ENCODE assay signal across 8 cellular contexts in genomic region chr7:5595545-5596045, GRCh38. TPM values are rescaled to one million over a fixed set of nuclear protein-coding genes. Genes with fewer than 3 reads are reported as not detected.
DNase-seq lines count a peak whose midpoint lies in the region; ATAC-seq and TF ChIP-seq lines count a peak whose summit lies in the region.

No MANE protein-coding gene starts in this region.

- peaks cover 6% of the 10 kb centered on the region for H3K27me3 ChIP-seq in hepatocyte

- H3K4me1 Mint-ChIP-seq in activated T-helper 17 cell treated with anti-CD3 and anti-CD28 coated beads, Interleukin-2, amount 50 U/mL, for 72 hours = peaks cover 16% of the 10 kb centered on the region
- H3K4me1 Mint-ChIP-seq in stimulated activated memory B cell treated with anti-CD40 and anti-IgM and Interleukin-4, amounts not matched to agents 10 μg/mL and 1 μg/mL and 100 μg/mL, for 72 hours = peaks cover 54% of the 10 kb centered on the region

- peaks cover 26% of the 10 kb centered on the region for H4K20me1 ChIP-seq in hepatocyte (ENCODE audit: insufficient read depth, poor library complexity, severe bottlenecking)

- no peaks in the 10 kb centered on the region for H3K36me3 ChIP-seq in hepatocyte (replicated peaks; ENCODE audit: insufficient read depth, low read depth)

- peak overlapping the region; percentile 87 for H3K4me3 Mint-ChIP-seq in activated T-helper 17 cell treated with anti-CD3 and anti-CD28 coated beads, Interleukin-2, amount 50 U/mL, for 72 hours
- peak overlapping the region; percentile 61 for H3K4me3 Mint-ChIP-seq in stimulated activated memory B cell treated with anti-CD40 and anti-IgM and Interleukin-4, amounts not matched to agents 10 μg/mL and 1 μg/mL and 100 μg/mL, for 72 hours

- peaks cover 9% of the 10 kb centered on the region for H3K27me3 Mint-ChIP-seq in activated T-helper 17 cell treated with anti-CD3 and anti-CD28 coated beads, Interleukin-2, amount 50 U/mL, for 72 hours
- peaks cover 40% of the 10 kb centered on the region for H3K27me3 Mint-ChIP-seq in stimulated activated memory B cell treated with anti-CD40 and anti-IgM and Interleukin-4, amounts not matched to agents 10 μg/mL and 1 μg/mL and 100 μg/mL, for 72 hours

- peak overlapping the region; percentile 96 for H3K4me2 ChIP-seq in hepatocyte

- no peaks in the 10 kb centered on the region for H3K9me3 ChIP-seq in hepatocyte (ENCODE audit: low read depth)

- no peak for TF ChIP-seq CTCF in hepatocyte (IDR thresholded peaks at IDR 0.05; ENCODE audit: poor library complexity)

- DNase-seq in AG20443 (ENCODE audit: low spot score) = peak; percentile 56
- DNase-seq in HS-27A (ENCODE audit: low read depth) = peak; percentile 26
- DNase-seq in hepatocyte (ENCODE audit: low spot score) = peak; percentile 39
- DNase-seq in GM19238 (ENCODE audit: insufficient read length, low spot score) = no peak

- 8% methylated on average over 9 of the region's 9 CpGs for WGBS in hepatocyte (ENCODE audit: low lambda C conversion rate, missing lambda C conversion rate)

- H3K27ac ChIP-seq in hepatocyte = peak overlapping the region; percentile 95

- H3K9me2 ChIP-seq in hepatocyte (replicated peaks; ENCODE audit: insufficient read depth) = no peaks in the 10 kb centered on the region

- ATAC-seq in activated T-helper 17 cell treated with anti-CD3 and anti-CD28 coated beads, Interleukin-2, amount 50 U/mL, for 72 hours (replicated peaks) = peak; percentile 11
- ATAC-seq in stimulated activated memory B cell treated with anti-CD40 and anti-IgM and Interleukin-4, amounts not matched to agents 10 μg/mL and 1 μg/mL and 100 μg/mL, for 72 hours = peak; percentile 16
- ATAC-seq in HG02588 (IDR thresholded peaks at IDR 0.05; ENCODE audit: unreplicated experiment) (no peak), GM21367 (IDR thresholded peaks at IDR 0.05; ENCODE audit: unreplicated experiment) (no peak)

- H3K27ac Mint-ChIP-seq in activated T-helper 17 cell treated with anti-CD3 and anti-CD28 coated beads, Interleukin-2, amount 50 U/mL, for 72 hours = peak overlapping the region; percentile 73
- H3K27ac Mint-ChIP-seq in stimulated activated memory B cell treated with anti-CD40 and anti-IgM and Interleukin-4, amounts not matched to agents 10 μg/mL and 1 μg/mL and 100 μg/mL, for 72 hours = peak overlapping the region; percentile 28

- peaks cover 16% of the 10 kb centered on the region for H3K36me3 Mint-ChIP-seq in activated T-helper 17 cell treated with anti-CD3 and anti-CD28 coated beads, Interleukin-2, amount 50 U/mL, for 72 hours (ENCODE audit: low read depth)
- peaks cover 6% of the 10 kb centered on the region for H3K36me3 Mint-ChIP-seq in stimulated activated memory B cell treated with anti-CD40 and anti-IgM and Interleukin-4, amounts not matched to agents 10 μg/mL and 1 μg/mL and 100 μg/mL, for 72 hours

- peaks cover 52% of the 10 kb centered on the region for H3K4me1 ChIP-seq in hepatocyte (ENCODE audit: insufficient read depth)

- H3K4me3 ChIP-seq in hepatocyte = peak overlapping the region; percentile 81

- H3K79me2 ChIP-seq in hepatocyte = peaks cover 73% of the 10 kb centered on the region

- H2AFZ ChIP-seq in hepatocyte = no peak overlapping the region

- H3K9me3 Mint-ChIP-seq in activated T-helper 17 cell treated with anti-CD3 and anti-CD28 coated beads, Interleukin-2, amount 50 U/mL, for 72 hours = no peaks in the 10 kb centered on the region
- H3K9me3 Mint-ChIP-seq in stimulated activated memory B cell treated with anti-CD40 and anti-IgM and Interleukin-4, amounts not matched to agents 10 μg/mL and 1 μg/mL and 100 μg/mL, for 72 hours = no peaks in the 10 kb centered on the region

RNA-seq across cellular contexts. Expression of gene FSCN1, which starts 3.0 kb away (rescaled TPM):
- 10 to 100 TPM in 1 of 2 donors, 1 to 10 TPM in 1; 9.4 to 30.2 TPM for total RNA-seq in activated T-helper 17 cell treated with anti-CD3 and anti-CD28 coated beads, Interleukin-2, amount 50 U/mL, for 72 hours
- 82.9 and 117 TPM in 2 replicates for total RNA-seq in hepatocyte
- 120 and 132 TPM in 2 replicates for polyA plus RNA-seq in hepatocyte

Comparison
In these comparisons a context has a peak if more than half of its experiments do, and no peak if none do; other contexts are left out.
1. ATAC-seq: peak in activated T-helper 17 cell treated with anti-CD3 and anti-CD28 coated beads, Interleukin-2, amount 50 U/mL, for 72 hours (single experiment) and stimulated activated memory B cell treated with anti-CD40 and anti-IgM and Interleukin-4, amounts not matched to agents 10 μg/mL and 1 μg/mL and 100 μg/mL, for 72 hours (single experiment); none in HG02588 (single experiment) and GM21367 (single experiment).